Comparison of ENCODE assay signal across 8 cellular contexts in the genomic region with DNA sequence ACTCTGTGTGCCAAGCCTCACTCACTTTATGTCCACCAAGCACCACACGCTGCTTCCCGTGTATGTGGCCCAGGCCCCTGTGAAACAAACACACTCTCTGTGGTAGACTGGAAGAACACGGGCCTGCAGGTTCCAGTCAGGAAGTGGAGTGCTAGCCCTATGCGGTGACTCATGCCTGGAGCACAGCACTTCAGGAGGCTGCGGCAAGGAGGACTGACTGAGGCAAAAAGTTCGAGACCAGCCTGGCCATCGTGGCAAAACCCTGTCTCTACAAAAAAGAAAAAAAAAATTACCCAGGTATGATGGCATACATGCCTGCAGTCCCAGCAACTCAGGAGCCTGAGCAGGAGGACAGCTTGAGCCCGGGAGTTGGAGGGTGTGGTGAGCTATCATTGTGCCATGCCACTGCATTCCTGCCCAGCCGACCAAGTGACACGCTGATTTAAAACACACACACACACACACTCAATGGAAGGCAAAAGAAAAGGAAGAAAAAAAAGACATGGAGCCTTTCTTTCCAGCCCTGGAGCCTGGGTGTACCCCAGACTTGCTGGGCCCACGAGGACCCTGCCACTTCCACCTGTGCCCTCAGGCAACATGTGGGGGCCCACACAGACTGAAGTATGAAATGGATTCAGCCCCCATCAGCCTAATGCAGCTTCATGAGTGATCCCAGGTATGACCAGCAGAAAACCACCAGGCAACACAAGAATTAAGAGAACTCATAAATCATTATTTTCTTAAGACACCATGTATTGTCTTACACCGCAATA.
DNase-seq lines count a peak whose midpoint lies in the region; ATAC-seq and TF ChIP-seq lines count a peak whose summit lies in the region.

No MANE protein-coding gene starts in this region.

- peak overlapping the region; percentile 45 for H3K4me3 Mint-ChIP-seq in T-helper 1 cell treated with Interleukin-12 subunit alpha and Interleukin-12 subunit beta and Interleukin-4 antibody, amounts not matched to agents 30 μg/mL and 1 μg/mL, for 36 hours
- H3K4me3 Mint-ChIP-seq in central memory CD8-positive, alpha-beta T cell: peak overlapping the region; percentile 64
- peak overlapping the region in 4 of 8 donors; percentile 27 to 81 (median 48) for H3K4me3 Mint-ChIP-seq in naive B cell

- H3K36me3 Mint-ChIP-seq in T-helper 1 cell treated with Interleukin-12 subunit alpha and Interleukin-12 subunit beta and Interleukin-4 antibody, amounts not matched to agents 30 μg/mL and 1 μg/mL, for 36 hours (ENCODE audit: low read depth): peaks cover 10% of the 10 kb centered on the region
- H3K36me3 Mint-ChIP-seq in central memory CD8-positive, alpha-beta T cell (ENCODE audit: insufficient read depth): peaks cover 17% of the 10 kb centered on the region
- H3K36me3 Mint-ChIP-seq in naive B cell: no peaks in the 10 kb centered on the region

- POLR2A ChIA-PET in HEK293T (lab: Yijun Ruan, JAX): no interaction called here

- no peak for ATAC-seq in central memory CD8-positive, alpha-beta T cell (replicated peaks; ENCODE audit: extremely low read depth, poor library complexity, severe bottlenecking)
- ATAC-seq in naive B cell (ENCODE audit: low read depth in 2 of 2) (no peak), GM21737 (IDR thresholded peaks at IDR 0.05; ENCODE audit: unreplicated experiment) (no peak), GM18870 (IDR thresholded peaks at IDR 0.05; ENCODE audit: unreplicated experiment) (no peak), GM19467 (IDR thresholded peaks at IDR 0.05; ENCODE audit: unreplicated experiment) (no peak)

- DNase-seq in HEK293T (ENCODE audit: extremely low spot score) (no peak), naive B cell (no peak), NCI-H446 treated with DMSO at 0.1 percent for 48 hours (lab: John Stamatoyannopoulos, UW) (no peak)
- DNase-seq in central memory CD8-positive, alpha-beta T cell (ENCODE audit: low spot score in 2 of 2): no peak

- H3K9me3 Mint-ChIP-seq in T-helper 1 cell treated with Interleukin-12 subunit alpha and Interleukin-12 subunit beta and Interleukin-4 antibody, amounts not matched to agents 30 μg/mL and 1 μg/mL, for 36 hours: no peaks in the 10 kb centered on the region
- no peaks in the 10 kb centered on the region for H3K9me3 Mint-ChIP-seq in central memory CD8-positive, alpha-beta T cell
- H3K9me3 Mint-ChIP-seq in naive B cell: no peaks in the 10 kb centered on the region

- no peaks in the 10 kb centered on the region for H3K27me3 Mint-ChIP-seq in T-helper 1 cell treated with Interleukin-12 subunit alpha and Interleukin-12 subunit beta and Interleukin-4 antibody, amounts not matched to agents 30 μg/mL and 1 μg/mL, for 36 hours (ENCODE audit: low read depth)
- H3K27me3 Mint-ChIP-seq in central memory CD8-positive, alpha-beta T cell: no peaks in the 10 kb centered on the region
- no peaks in the 10 kb centered on the region for H3K27me3 Mint-ChIP-seq in naive B cell

- H3K27ac Mint-ChIP-seq in T-helper 1 cell treated with Interleukin-12 subunit alpha and Interleukin-12 subunit beta and Interleukin-4 antibody, amounts not matched to agents 30 μg/mL and 1 μg/mL, for 36 hours: peak overlapping the region; percentile 80
- H3K27ac Mint-ChIP-seq in central memory CD8-positive, alpha-beta T cell (ENCODE audit: low read depth): peak overlapping the region; percentile 91
- H3K27ac Mint-ChIP-seq in naive B cell: peak overlapping the region in 4 of 6 donors; percentile 24 to 81 (median 44)

- CTCF ChIA-PET in HEK293T (lab: Yijun Ruan, JAX): interaction anchor here (0.6 kb wide), 2 partner anchors 9 to 10 kb away, joined by 3 read pairs; no protein-coding TSS in a partner anchor

- peaks cover 78% of the 10 kb centered on the region for H3K4me1 Mint-ChIP-seq in T-helper 1 cell treated with Interleukin-12 subunit alpha and Interleukin-12 subunit beta and Interleukin-4 antibody, amounts not matched to agents 30 μg/mL and 1 μg/mL, for 36 hours (ENCODE audit: low read depth)
- peaks cover 89% of the 10 kb centered on the region for H3K4me1 Mint-ChIP-seq in central memory CD8-positive, alpha-beta T cell
- H3K4me1 Mint-ChIP-seq in naive B cell: peaks cover 76 to 97% (median 80%) of the 10 kb centered on the region in 3 donors

TF ChIP-seq in HEK293T, 16 proteins besides CTCF, POLR2A, EP300 and RAD21:
- TF ChIP-seq, protein P1, sequence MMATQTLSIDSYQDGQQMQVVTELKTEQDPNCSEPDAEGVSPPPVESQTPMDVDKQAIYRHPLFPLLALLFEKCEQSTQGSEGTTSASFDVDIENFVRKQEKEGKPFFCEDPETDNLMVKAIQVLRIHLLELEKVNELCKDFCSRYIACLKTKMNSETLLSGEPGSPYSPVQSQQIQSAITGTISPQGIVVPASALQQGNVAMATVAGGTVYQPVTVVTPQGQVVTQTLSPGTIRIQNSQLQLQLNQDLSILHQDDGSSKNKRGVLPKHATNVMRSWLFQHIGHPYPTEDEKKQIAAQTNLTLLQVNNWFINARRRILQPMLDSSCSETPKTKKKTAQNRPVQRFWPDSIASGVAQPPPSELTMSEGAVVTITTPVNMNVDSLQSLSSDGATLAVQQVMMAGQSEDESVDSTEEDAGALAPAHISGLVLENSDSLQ (IDR thresholded peaks at IDR 0.05): peak; percentile 38; the same call in 1 of the 2 replicates
- no peak for TF ChIP-seq BHLHE40 (IDR thresholded peaks at IDR 0.05; ENCODE audit: borderline replicate concordance)
- TF ChIP-seq HDGF (IDR thresholded peaks at IDR 0.05; ENCODE audit: borderline replicate concordance): no peak
- no peak for TF ChIP-seq L3MBTL2 (conservative IDR thresholded peaks at IDR 0.05)
- no peak for TF ChIP-seq FOXM1 (IDR thresholded peaks at IDR 0.05; ENCODE audit: borderline replicate concordance)
TF ChIP-seq in HEK293T: peak in this region for 1.
